Comparison of ENCODE assay signal across 8 cellular contexts in genomic region chr21:33078907-33079582, GRCh38. TPM values are rescaled to one million over a fixed set of nuclear protein-coding genes. Genes with fewer than 3 reads are reported as not detected.
DNase-seq lines count a peak whose midpoint lies in the region; ATAC-seq, FAIRE-seq and TF ChIP-seq lines count a peak whose summit lies in the region.

No MANE protein-coding gene starts in this region.

- peak; percentile 95 for ATAC-seq in GM21515 (IDR thresholded peaks at IDR 0.05; ENCODE audit: unreplicated experiment)
- peak; percentile 89 for ATAC-seq in HG03575 (IDR thresholded peaks at IDR 0.05; ENCODE audit: extremely low read depth, insufficient number of reproducible peaks, low FRiP score, unreplicated experiment)

- H3K9me3 Mint-ChIP-seq in immature natural killer cell = no peaks in the 10 kb centered on the region

- H3K27me3 ChIP-seq in WERI-Rb-1 (ENCODE audit: insufficient read depth, low read depth, severe bottlenecking) = no peaks in the 10 kb centered on the region

- H3K4me1 Mint-ChIP-seq in immature natural killer cell = peaks cover 19 to 33% of the 10 kb centered on the region in 2 donors

- peak overlapping the region in 1 of 5 donors; percentile 34 for H3K4me3 Mint-ChIP-seq in immature natural killer cell

- H3K9me3 ChIP-seq in WERI-Rb-1 (ENCODE audit: severe bottlenecking) = no peaks in the 10 kb centered on the region

- H3K36me3 ChIP-seq in WERI-Rb-1 = no peaks in the 10 kb centered on the region

- H3K4me3 ChIP-seq in WERI-Rb-1 (ENCODE audit: low read depth, low read length) (no peak overlapping the region), coronary artery (no peak overlapping the region)

- TF ChIP-seq CTCF in GM12873 (IDR thresholded peaks at IDR 0.05; ENCODE audit: insufficient read depth, low read depth, low read length, missing control alignments) = peak; percentile 20
- TF ChIP-seq CTCF in WERI-Rb-1 (IDR thresholded peaks at IDR 0.05; ENCODE audit: low read depth, low read length) = no peak
- no peak for TF ChIP-seq CTCF in coronary artery (IDR thresholded peaks at IDR 0.05)

- peak; percentile 62 for FAIRE-seq in urothelium cell line (lab: Jason Lieb, UNC)

- DNase-seq in activated CD8-positive, alpha-beta memory T cell treated with anti-CD3 and anti-CD28 coated beads for 24 hours = peak; percentile 61
- DNase-seq in immature natural killer cell (peak; percentile 43 to 72 (median 58)), urothelium cell line (ENCODE audit: low spot score) (peak; percentile 87), WERI-Rb-1 (no peak), coronary artery (ENCODE audit: low spot score) (no peak)

- H3K27ac ChIP-seq in WERI-Rb-1 (no peak overlapping the region), coronary artery (no peak overlapping the region)

- peaks cover 11 to 13% (median 12%) of the 10 kb centered on the region in 3 donors for H3K27me3 Mint-ChIP-seq in immature natural killer cell (ENCODE audit: low read depth in 3 of 3)

- no peaks in the 10 kb centered on the region for H3K36me3 Mint-ChIP-seq in immature natural killer cell

- peak overlapping the region in 3 of 6 donors; percentile 35 to 86 (median 71) for H3K27ac Mint-ChIP-seq in immature natural killer cell

RNA-seq across cellular contexts. Expression of gene OLIG1, which starts 9.1 kb away (rescaled TPM):
- not detected for polyA plus RNA-seq in immature natural killer cell

RNA-seq across cellular contexts. Expression of gene OLIG2, which starts 53.3 kb away (rescaled TPM):
- polyA plus RNA-seq in immature natural killer cell = not detected

Comparison
In these comparisons a context has a peak if more than half of its experiments do, and no peak if none do; other contexts are left out.
1. DNase-seq: peak in activated CD8-positive, alpha-beta memory T cell treated with anti-CD3 and anti-CD28 coated beads for 24 hours (single experiment), immature natural killer cell (3 of 3) and urothelium cell line (single experiment); none in WERI-Rb-1 (single experiment) and coronary artery (single experiment).